8 cellular contexts compared by ENCODE assay signal in the genomic region with DNA sequence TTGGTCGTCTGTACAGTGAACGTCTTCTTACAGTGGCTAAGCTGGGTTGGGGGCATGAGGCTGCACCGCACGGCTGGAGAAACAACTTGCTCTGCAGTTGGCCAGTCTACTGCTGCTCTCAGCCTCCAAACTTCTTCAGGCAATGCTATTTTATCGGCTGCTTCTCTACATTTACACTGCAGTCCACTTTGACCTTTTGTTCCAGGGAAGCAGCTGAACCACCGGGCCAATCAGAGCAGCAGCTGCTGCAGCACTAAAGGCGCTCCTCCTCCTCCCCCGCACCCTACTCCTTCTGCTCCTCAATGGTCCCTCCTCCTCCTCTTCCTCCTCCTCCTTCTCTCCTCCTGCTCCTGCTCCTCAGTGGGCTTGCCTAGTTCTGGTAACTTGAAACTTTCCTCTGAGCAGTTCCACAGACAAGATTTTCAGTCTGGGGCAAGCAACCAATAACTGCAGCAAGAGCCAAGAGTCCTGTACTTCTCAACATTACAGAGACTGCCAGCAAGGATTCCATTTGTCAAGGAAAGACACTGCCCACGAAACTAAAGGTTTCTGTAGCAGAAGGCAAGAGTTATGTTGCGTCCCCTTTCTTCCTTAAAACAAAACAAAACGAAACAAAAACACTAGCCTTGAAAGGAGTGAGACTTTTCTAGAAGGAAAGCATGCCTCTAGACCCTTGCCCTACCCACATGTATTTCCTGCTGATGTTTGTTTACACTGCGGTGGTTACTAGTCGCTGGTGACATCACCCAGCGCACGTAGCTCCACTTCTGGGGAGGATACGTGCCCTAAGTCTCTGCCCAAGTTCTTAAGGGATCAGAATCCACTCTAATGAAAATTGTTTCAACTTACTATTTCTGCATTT.
DNase-seq lines count a peak whose midpoint lies in the region; ATAC-seq, FAIRE-seq and TF ChIP-seq lines count a peak whose summit lies in the region.

No MANE protein-coding gene starts in this region.

- intact Hi-C loops in left cardiac atrium (cut with DNase I) (loop anchor here in 1 of 2 donors (5.0 kb wide), 1 partner anchor 289 kb away; the partner anchor contains the start of gene TIGD2), posterior cingulate gyrus (cut with DNase I) (loop anchor here (2.0 kb wide), 1 partner anchor 288 kb away; the partner anchor contains the start of gene TIGD2)

- H3K4me2 ChIP-seq in SU-DHL-6 (ENCODE audit: low read depth, low read length, poor library complexity, severe bottlenecking) = peak overlapping the region; percentile 24

- H3K9ac ChIP-seq in SU-DHL-6 (ENCODE audit: low read length) = no peak overlapping the region

- peak; percentile 92 for FAIRE-seq in H54 (lab: Jason Lieb, UNC)

- WGBS in urinary bladder = under 1% methylated on average over 16 of the region's 16 CpGs

- no peaks in the 10 kb centered on the region for H3K9me3 ChIP-seq in SU-DHL-6 (ENCODE audit: insufficient read depth, low read length)

- H3K27me3 ChIP-seq in SU-DHL-6 (ENCODE audit: low read length) = no peaks in the 10 kb centered on the region

- no peak overlapping the region for H2AFZ ChIP-seq in SU-DHL-6 (ENCODE audit: low read depth, low read length, severe bottlenecking)

- H3K4me1 ChIP-seq in urinary bladder (ENCODE audit: insufficient read depth) = no peaks in the 10 kb centered on the region

- H3K4me3 ChIP-seq in SU-DHL-6 (ENCODE audit: insufficient read depth, low read length, poor library complexity, severe bottlenecking) (no peak overlapping the region), urinary bladder (ENCODE audit: low read depth, low read length) (peak overlapping the region; percentile 42)

- H3K27ac ChIP-seq in SU-DHL-6 (ENCODE audit: low read depth, low read length) (no peak overlapping the region), urinary bladder (ENCODE audit: low read depth) (peak overlapping the region; percentile 81)

- ATAC-seq in left cardiac atrium = peak; percentile 95 to 98

- H3K79me2 ChIP-seq in SU-DHL-6 (ENCODE audit: insufficient read depth, low read length) = no peaks in the 10 kb centered on the region

- no peak for TF ChIP-seq POLR2A in H54 (IDR thresholded peaks at IDR 0.05; ENCODE audit: low read depth, low read length)

- no peak for TF ChIP-seq CTCF in SU-DHL-6 (IDR thresholded peaks at IDR 0.05; ENCODE audit: insufficient read depth, low read length, poor library complexity, severe bottlenecking)

- DNase-seq in ELF-1 (ENCODE audit: low read depth, low spot score) (peak; percentile 95), H54 (ENCODE audit: insufficient read length, low spot score) (peak; percentile 22), Kasumi-1 (lab: John Stamatoyannopoulos, UW) (peak; percentile 93 to 95), amniotic stem cell (lab: John Stamatoyannopoulos, UW) (peak; percentile 86), left cardiac atrium (peak; percentile 88), posterior cingulate gyrus (peak; percentile 65 to 96 (median 75))

- H3F3A ChIP-seq in SU-DHL-6 (ENCODE audit: insufficient read depth) = no peaks in the 10 kb centered on the region

- no peaks in the 10 kb centered on the region for H3K36me3 ChIP-seq in SU-DHL-6 (ENCODE audit: low read length)
- no peaks in the 10 kb centered on the region for H3K36me3 ChIP-seq in urinary bladder (ENCODE audit: insufficient read depth)

- H4K20me1 ChIP-seq in SU-DHL-6 (ENCODE audit: low read depth, low read length) = no peaks in the 10 kb centered on the region

- H3K9me2 ChIP-seq in SU-DHL-6 (replicated peaks; ENCODE audit: insufficient read depth, low read length) = no peaks in the 10 kb centered on the region

Comparison
In these comparisons a context has a peak if more than half of its experiments do, and no peak if none do; other contexts are left out.
1. DNase-seq: peak in every context shown above with its lines; median percentile 95 in ELF-1; 94 in Kasumi-1; 88 in left cardiac atrium; 86 in amniotic stem cell; 75 in posterior cingulate gyrus; 22 in H54.